In the genomic region with DNA sequence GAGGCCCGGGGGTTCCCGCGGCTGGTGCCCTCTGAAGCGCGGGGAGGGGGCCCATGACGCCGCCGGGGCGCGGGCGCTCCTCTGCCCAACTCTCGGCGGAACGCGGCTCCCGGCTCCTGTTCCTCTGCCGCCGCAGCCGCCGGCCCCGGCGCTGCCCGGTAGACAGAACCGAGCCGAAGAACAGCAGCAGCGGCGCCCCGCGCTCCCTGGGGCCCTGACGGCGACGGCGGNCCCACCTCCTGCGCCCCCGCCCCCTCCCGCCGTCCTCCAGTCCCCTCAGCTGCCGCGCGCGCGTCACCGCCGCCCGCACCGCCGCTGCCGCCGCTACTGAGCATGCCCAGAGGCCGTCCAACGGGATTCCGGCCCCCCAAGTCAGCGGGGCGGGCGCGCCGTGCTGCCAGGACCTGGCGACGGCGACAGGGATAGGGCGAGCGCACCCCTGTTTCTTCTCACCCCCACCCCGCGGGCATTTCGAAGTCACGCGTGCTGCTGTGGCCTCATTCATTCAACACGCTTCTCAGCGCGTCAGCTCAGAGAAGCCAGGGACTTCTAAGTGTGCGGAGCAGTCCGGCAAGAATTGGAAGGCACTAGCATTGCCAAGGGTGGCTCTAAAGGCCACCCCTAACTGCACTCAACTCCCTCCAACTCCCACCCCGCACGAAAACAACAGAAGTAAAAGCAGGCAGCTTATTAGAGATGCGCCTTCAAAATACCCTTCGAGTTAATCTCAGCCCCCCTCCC, we compare ENCODE assay signal across 8 cellular contexts. TPM values are rescaled to one million over a fixed set of nuclear protein-coding genes. Genes with fewer than 3 reads are reported as not detected.
DNase-seq lines count a peak whose midpoint lies in the region; ATAC-seq and TF ChIP-seq lines count a peak whose summit lies in the region.

A gene (minus strand): TSS at position 182 of the 741 bp plus-strand sequence. CDS start 283 bp downstream, outside the sequence.

- H3K4me3 ChIP-seq in AG10803 (ENCODE audit: low read length) (peak within 1 kb of the TSS; percentile 83), choroid plexus epithelial cell (ENCODE audit: low read depth, low read length) (peak within 1 kb of the TSS; percentile 84)

- ATAC-seq in GM19025 (IDR thresholded peaks at IDR 0.05; ENCODE audit: low read depth, unreplicated experiment) (peak; percentile 57), HG03280 (IDR thresholded peaks at IDR 0.05; ENCODE audit: unreplicated experiment) (peak; percentile 64)

- TF ChIP-seq CTCF in AG10803 (conservative IDR thresholded peaks at IDR 0.05; ENCODE audit: low read length) (no peak), choroid plexus epithelial cell (conservative IDR thresholded peaks at IDR 0.05; ENCODE audit: low read depth, low read length) (no peak)

- peak; percentile 92 for DNase-seq in AG10803 (ENCODE audit: low read depth)
- peak; percentile 89 for DNase-seq in NCI-H460 (ENCODE audit: extremely low read depth, low read depth)
- peak; percentile 89 to 91 for DNase-seq in activated CD4-positive, alpha-beta T cell treated with anti-CD3 and anti-CD28 coated beads for 4 hours
- peak; percentile 90 for DNase-seq in choroid plexus epithelial cell (ENCODE audit: low read depth)
- DNase-seq in left kidney (ENCODE audit: low read depth, low spot score), result peak; percentile 95
- DNase-seq in stimulated activated CD4-positive, alpha-beta T cell treated with anti-CD3 and anti-CD28 coated beads, Interleukin-2, amount 100 ng/mL, for 24 hours, result peak; percentile 94

RNA-seq across cellular contexts. Expression of the gene that starts here (rescaled TPM):
- total RNA-seq in NCI-H460 (2014; rRNA removed; shearing (Covaris generic)), result 9.6 and 10.7 TPM in 2 replicates
- polyA plus RNA-seq in NCI-H460 (2014; cell fraction: nucleus; rRNA removed), result 3.3 and 7.3 TPM in 2 replicates

Comparison
In these comparisons a context has a peak if more than half of its experiments do, and no peak if none do; other contexts are left out.
1. Peak in every context shown above with its lines: DNase-seq, ATAC-seq and H3K4me3 ChIP-seq.